ENCODE assay signal across 16 cellular contexts in genomic region chr1:31875636-31876236, GRCh38. TPM values are rescaled to one million over a fixed set of nuclear protein-coding genes. Genes with fewer than 3 reads are reported as not detected.
"Had no signal": no experiment of that assay in that cellular context is flagged by ENCODE, and none has a peak within 500 bp of the region (broad histone marks: within the 10 kb centered on the region; RNA-seq: fewer than 3 reads in every experiment).

No MANE protein-coding gene starts in this region.

- H3K27me3 Mint-ChIP-seq: activated B cell treated with CpG ODN at 0.5 μM for 24 hours; activated CD8-positive, alpha-beta T cell treated with anti-CD3 and anti-CD28 coated beads for 36 hours; activated naive CD8-positive, alpha-beta T cell treated with anti-CD3 and anti-CD28 coated beads, Interleukin-2, amount 10 ng/mL, durations not matched to agents 7 days and 5 days; central memory CD8-positive, alpha-beta T cell; naive thymus-derived CD8-positive, alpha-beta T cell; T-helper 17 cell had no signal

- H3K4me3 Mint-ChIP-seq: activated CD8-positive, alpha-beta T cell treated with anti-CD3 and anti-CD28 coated beads for 36 hours; activated naive CD8-positive, alpha-beta T cell treated with anti-CD3 and anti-CD28 coated beads, Interleukin-2, amount 10 ng/mL, durations not matched to agents 7 days and 5 days; central memory CD8-positive, alpha-beta T cell; naive thymus-derived CD8-positive, alpha-beta T cell had no signal

- H3K9me3 Mint-ChIP-seq: central memory CD8-positive, alpha-beta T cell had no signal

- DNase-seq: activated B cell treated with CpG ODN at 0.5 μM for 24 hours; activated CD4-positive, alpha-beta T cell treated with anti-CD3 and anti-CD28 coated beads for 48 hours; activated CD8-positive, alpha-beta memory T cell treated with anti-CD3 and anti-CD28 coated beads, Interleukin-2, amount 50 U/mL, for 4 hours; activated CD8-positive, alpha-beta T cell treated with anti-CD3 and anti-CD28 coated beads for 36 hours; activated gamma-delta T cell treated with Interleukin-2 at 50 U/mL for 16 hours; activated naive CD8-positive, alpha-beta T cell treated with anti-CD3 and anti-CD28 coated beads, Interleukin-2, amount 10 ng/mL, durations not matched to agents 7 days and 5 days; brain microvascular endothelial cell; effector CD8-positive, alpha-beta T cell; foreskin keratinocyte; glutamatergic neuron; mammary epithelial cell; naive thymus-derived CD8-positive, alpha-beta T cell; nucleus accumbens; T-helper 17 cell; tibial artery had no signal

- ATAC-seq: activated CD8-positive, alpha-beta T cell treated with anti-CD3 and anti-CD28 coated beads for 36 hours; foreskin keratinocyte; naive thymus-derived CD8-positive, alpha-beta T cell; T-helper 17 cell had no signal

- H3K27ac Mint-ChIP-seq: activated CD8-positive, alpha-beta T cell treated with anti-CD3 and anti-CD28 coated beads for 36 hours; activated naive CD8-positive, alpha-beta T cell treated with anti-CD3 and anti-CD28 coated beads, Interleukin-2, amount 10 ng/mL, durations not matched to agents 7 days and 5 days; T-helper 17 cell had no signal

RNA-seq across cellular contexts. Expression of gene SPOCD1, which starts 59.9 kb away (rescaled TPM):
- total RNA-seq: activated B cell treated with CpG ODN at 0.5 μM for 24 hours; activated CD8-positive, alpha-beta T cell treated with anti-CD3 and anti-CD28 coated beads for 36 hours had no signal
